3 cellular contexts compared by ENCODE assay signal in the genomic region with DNA sequence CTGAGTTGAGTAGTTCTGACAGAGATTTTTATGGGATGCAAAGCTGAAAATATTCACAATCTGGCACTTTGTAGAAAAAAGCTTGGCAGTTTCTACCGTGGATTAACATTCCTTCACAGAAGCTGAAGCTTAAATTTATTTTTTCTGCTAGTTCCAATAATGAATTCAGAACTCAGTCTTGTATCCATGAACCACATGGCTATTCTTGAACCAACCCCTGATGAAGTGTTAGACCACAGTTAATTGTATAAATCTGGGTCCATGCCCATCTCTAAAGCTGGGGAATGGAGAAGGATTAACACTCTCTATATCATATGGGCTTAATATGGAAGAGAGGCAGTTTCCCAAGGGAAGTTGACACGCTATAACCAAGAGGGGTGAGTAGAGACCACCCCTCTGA.
"Had no signal": no experiment of that assay in that cellular context is flagged by ENCODE, and none has a peak within 500 bp of the region (broad histone marks: within the 10 kb centered on the region; RNA-seq: fewer than 3 reads in every experiment).

No MANE protein-coding gene starts in this region.

- DNase-seq: GDM1, GF-D8 had no signal

- H3K4me3 ChIP-seq: GM12878 had no signal

- ATAC-seq: GM12878 had no signal
